1 cellular context compared by ENCODE assay signal in the genomic region with DNA sequence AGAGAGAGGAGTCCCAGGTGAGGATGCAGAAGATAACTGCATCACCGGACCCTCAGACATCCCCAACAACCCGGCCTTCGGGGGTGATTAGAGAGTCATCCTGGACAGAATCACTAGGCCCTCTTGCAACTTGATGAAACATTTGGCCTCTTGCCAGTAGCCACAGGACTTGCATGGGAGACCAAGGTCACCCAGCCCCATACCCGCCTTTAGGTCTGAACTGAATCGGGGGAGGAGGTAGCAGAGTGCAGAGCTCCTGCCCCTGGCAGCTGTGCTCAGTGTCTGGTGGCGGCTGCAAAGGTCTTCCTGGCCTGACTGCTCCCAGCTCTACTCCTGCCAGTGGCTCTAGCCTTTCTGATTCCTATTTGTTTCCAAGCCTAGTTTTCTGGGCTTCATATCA.
TF ChIP-seq lines count a peak whose summit lies in the region.

No MANE protein-coding gene starts in this region.

TF ChIP-seq in K562, 482 proteins besides CTCF, POLR2A, EP300 and RAD21:
- peak; percentile 75; the same call in 1 of the 2 replicates for TF ChIP-seq CTBP1 (IDR thresholded peaks at IDR 0.05; ENCODE audit: borderline replicate concordance)
- TF ChIP-seq, protein P1, sequence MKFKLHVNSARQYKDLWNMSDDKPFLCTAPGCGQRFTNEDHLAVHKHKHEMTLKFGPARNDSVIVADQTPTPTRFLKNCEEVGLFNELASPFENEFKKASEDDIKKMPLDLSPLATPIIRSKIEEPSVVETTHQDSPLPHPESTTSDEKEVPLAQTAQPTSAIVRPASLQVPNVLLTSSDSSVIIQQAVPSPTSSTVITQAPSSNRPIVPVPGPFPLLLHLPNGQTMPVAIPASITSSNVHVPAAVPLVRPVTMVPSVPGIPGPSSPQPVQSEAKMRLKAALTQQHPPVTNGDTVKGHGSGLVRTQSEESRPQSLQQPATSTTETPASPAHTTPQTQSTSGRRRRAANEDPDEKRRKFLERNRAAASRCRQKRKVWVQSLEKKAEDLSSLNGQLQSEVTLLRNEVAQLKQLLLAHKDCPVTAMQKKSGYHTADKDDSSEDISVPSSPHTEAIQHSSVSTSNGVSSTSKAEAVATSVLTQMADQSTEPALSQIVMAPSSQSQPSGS (CRISPR knock-in tag; IDR thresholded peaks at IDR 0.05), result no peak
- peak; percentile 83 for TF ChIP-seq ESRRA (IDR thresholded peaks at IDR 0.05; ENCODE audit: borderline replicate concordance, low read depth)
- TF ChIP-seq CEBPG (CRISPR knock-in tag; IDR thresholded peaks at IDR 0.05), result peak; percentile 78
- no peak for TF ChIP-seq CEBPG (tag; conservative IDR thresholded peaks at IDR 0.05 in 1 of 2, IDR thresholded peaks at IDR 0.05 in 1 of 2)
- 0 out of 2 replicates have a peak, but pooled peaks have one; percentile 22 for TF ChIP-seq L3MBTL2 (IDR thresholded peaks at IDR 0.05)
- no peak for TF ChIP-seq KDM2B (CRISPR knock-in tag; IDR thresholded peaks at IDR 0.05)
- TF ChIP-seq NFIX (CRISPR knock-in tag; IDR thresholded peaks at IDR 0.05; ENCODE audit: low read depth), result peak; percentile 63
- TF ChIP-seq ZEB2 (IDR thresholded peaks at IDR 0.05), result peak; percentile 46; the same call in 1 of the 2 replicates
- peak in 1 of 2 experiments; percentile 46; a peak in 1 of 4 replicates for TF ChIP-seq RCOR1 (IDR thresholded peaks at IDR 0.05; ENCODE audit: borderline replicate concordance in 1 of 2, low read depth in 2 of 2, low read length in 2 of 2)
- peak; percentile 97 for TF ChIP-seq NFIC (IDR thresholded peaks at IDR 0.05)
